In genomic region chr2:69829243-69830044, GRCh38 we compare ENCODE assay signal across 1 cellular context.
TF ChIP-seq lines count a peak whose summit lies in the region.

A gene with protein sequence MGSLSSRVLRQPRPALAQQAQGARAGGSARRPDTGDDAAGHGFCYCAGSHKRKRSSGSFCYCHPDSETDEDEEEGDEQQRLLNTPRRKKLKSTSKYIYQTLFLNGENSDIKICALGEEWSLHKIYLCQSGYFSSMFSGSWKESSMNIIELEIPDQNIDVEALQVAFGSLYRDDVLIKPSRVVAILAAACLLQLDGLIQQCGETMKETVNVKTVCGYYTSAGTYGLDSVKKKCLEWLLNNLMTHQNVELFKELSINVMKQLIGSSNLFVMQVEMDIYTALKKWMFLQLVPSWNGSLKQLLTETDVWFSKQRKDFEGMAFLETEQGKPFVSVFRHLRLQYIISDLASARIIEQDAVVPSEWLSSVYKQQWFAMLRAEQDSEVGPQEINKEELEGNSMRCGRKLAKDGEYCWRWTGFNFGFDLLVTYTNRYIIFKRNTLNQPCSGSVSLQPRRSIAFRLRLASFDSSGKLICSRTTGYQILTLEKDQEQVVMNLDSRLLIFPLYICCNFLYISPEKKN (plus strand): TSS chr2:69829660. CDS start chr2:69829893, 233 bp downstream.

TF ChIP-seq in HepG2, 621 proteins besides CTCF, POLR2A, EP300 and RAD21 (continued from another document and continues in another):
- TF ChIP-seq, protein P1, sequence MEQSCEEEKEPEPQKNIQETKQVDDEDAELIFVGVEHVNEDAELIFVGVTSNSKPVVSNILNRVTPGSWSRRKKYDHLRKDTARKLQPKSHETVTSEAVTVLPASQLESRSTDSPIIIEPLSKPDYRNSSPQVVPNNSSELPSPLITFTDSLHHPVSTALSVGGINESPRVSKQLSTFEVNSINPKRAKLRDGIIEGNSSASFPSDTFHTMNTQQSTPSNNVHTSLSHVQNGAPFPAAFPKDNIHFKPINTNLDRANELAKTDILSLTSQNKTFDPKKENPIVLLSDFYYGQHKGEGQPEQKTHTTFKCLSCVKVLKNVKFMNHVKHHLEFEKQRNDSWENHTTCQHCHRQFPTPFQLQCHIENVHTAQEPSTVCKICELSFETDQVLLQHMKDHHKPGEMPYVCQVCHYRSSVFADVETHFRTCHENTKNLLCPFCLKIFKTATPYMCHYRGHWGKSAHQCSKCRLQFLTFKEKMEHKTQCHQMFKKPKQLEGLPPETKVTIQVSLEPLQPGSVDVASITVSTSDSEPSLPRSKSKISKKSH (CRISPR knock-in tag; IDR thresholded peaks at IDR 0.05; ENCODE audit: borderline replicate concordance), result peak; percentile 55; the same call in 1 of the 2 replicates
- peak; percentile 82; the same call in 1 of the 2 replicates for TF ChIP-seq GPN1 (CRISPR knock-in tag; IDR thresholded peaks at IDR 0.05; ENCODE audit: borderline replicate concordance)
- TF ChIP-seq CREB1 (IDR thresholded peaks at IDR 0.05), result peak; percentile 91
- peak; percentile 90 for TF ChIP-seq CREB1 (CRISPR knock-in tag; IDR thresholded peaks at IDR 0.05)
- TF ChIP-seq, protein P2, sequence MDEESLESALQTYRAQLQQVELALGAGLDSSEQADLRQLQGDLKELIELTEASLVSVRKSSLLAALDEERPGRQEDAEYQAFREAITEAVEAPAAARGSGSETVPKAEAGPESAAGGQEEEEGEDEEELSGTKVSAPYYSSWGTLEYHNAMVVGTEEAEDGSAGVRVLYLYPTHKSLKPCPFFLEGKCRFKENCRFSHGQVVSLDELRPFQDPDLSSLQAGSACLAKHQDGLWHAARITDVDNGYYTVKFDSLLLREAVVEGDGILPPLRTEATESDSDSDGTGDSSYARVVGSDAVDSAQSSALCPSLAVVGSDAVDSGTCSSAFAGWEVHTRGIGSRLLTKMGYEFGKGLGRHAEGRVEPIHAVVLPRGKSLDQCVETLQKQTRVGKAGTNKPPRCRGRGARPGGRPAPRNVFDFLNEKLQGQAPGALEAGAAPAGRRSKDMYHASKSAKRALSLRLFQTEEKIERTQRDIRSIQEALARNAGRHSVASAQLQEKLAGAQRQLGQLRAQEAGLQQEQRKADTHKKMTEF (CRISPR knock-in tag; IDR thresholded peaks at IDR 0.05), result peak; percentile 97
- TF ChIP-seq RFX3 (CRISPR knock-in tag; IDR thresholded peaks at IDR 0.05), result no peak; the same call in 1 of the 2 replicates
- TF ChIP-seq ZNF253 (CRISPR knock-in tag; IDR thresholded peaks at IDR 0.05; ENCODE audit: borderline replicate concordance), result peak; percentile 92
- no peak for TF ChIP-seq RBM39 (IDR thresholded peaks at IDR 0.05; ENCODE audit: low read depth, low read length, poor library complexity, severe bottlenecking)
- TF ChIP-seq ZMYM3 (CRISPR knock-in tag; IDR thresholded peaks at IDR 0.05), result no peak; the same call in 1 of the 2 replicates
- TF ChIP-seq MEIS2 (CRISPR knock-in tag; IDR thresholded peaks at IDR 0.05), result no peak; the same call in none of the 2 replicates
- TF ChIP-seq SOX5 (CRISPR knock-in tag; IDR thresholded peaks at IDR 0.05; ENCODE audit: borderline replicate concordance), result peak; percentile 81
- peak; percentile 25; the same call in 1 of the 2 replicates for TF ChIP-seq GZF1 (CRISPR knock-in tag; IDR thresholded peaks at IDR 0.05)
- TF ChIP-seq, protein P3, sequence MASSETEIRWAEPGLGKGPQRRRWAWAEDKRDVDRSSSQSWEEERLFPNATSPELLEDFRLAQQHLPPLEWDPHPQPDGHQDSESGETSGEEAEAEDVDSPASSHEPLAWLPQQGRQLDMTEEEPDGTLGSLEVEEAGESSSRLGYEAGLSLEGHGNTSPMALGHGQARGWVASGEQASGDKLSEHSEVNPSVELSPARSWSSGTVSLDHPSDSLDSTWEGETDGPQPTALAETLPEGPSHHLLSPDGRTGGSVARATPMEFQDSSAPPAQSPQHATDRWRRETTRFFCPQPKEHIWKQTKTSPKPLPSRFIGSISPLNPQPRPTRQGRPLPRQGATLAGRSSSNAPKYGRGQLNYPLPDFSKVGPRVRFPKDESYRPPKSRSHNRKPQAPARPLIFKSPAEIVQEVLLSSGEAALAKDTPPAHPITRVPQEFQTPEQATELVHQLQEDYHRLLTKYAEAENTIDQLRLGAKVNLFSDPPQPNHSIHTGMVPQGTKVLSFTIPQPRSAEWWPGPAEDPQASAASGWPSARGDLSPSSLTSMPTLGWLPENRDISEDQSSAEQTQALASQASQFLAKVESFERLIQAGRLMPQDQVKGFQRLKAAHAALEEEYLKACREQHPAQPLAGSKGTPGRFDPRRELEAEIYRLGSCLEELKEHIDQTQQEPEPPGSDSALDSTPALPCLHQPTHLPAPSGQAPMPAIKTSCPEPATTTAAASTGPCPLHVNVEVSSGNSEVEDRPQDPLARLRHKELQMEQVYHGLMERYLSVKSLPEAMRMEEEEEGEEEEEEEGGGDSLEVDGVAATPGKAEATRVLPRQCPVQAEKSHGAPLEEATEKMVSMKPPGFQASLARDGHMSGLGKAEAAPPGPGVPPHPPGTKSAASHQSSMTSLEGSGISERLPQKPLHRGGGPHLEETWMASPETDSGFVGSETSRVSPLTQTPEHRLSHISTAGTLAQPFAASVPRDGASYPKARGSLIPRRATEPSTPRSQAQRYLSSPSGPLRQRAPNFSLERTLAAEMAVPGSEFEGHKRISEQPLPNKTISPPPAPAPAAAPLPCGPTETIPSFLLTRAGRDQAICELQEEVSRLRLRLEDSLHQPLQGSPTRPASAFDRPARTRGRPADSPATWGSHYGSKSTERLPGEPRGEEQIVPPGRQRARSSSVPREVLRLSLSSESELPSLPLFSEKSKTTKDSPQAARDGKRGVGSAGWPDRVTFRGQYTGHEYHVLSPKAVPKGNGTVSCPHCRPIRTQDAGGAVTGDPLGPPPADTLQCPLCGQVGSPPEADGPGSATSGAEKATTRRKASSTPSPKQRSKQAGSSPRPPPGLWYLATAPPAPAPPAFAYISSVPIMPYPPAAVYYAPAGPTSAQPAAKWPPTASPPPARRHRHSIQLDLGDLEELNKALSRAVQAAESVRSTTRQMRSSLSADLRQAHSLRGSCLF (CRISPR knock-in tag; IDR thresholded peaks at IDR 0.05; ENCODE audit: borderline replicate concordance), result no peak
- TF ChIP-seq ZNF770 (CRISPR knock-in tag; IDR thresholded peaks at IDR 0.05), result peak; percentile 72; the same call in 1 of the 2 replicates
- TF ChIP-seq ZNF740 (CRISPR knock-in tag; IDR thresholded peaks at IDR 0.05), result no peak
- TF ChIP-seq AHDC1 (CRISPR knock-in tag; IDR thresholded peaks at IDR 0.05; ENCODE audit: borderline replicate concordance), result 0 out of 2 replicates have a peak, but pooled peaks have one; percentile 60
- TF ChIP-seq MBD4 (IDR thresholded peaks at IDR 0.05; ENCODE audit: borderline replicate concordance, low read length), result no peak
- no peak for TF ChIP-seq ZNF260 (CRISPR knock-in tag; IDR thresholded peaks at IDR 0.05; ENCODE audit: borderline replicate concordance, low read depth)
- TF ChIP-seq, protein P4, sequence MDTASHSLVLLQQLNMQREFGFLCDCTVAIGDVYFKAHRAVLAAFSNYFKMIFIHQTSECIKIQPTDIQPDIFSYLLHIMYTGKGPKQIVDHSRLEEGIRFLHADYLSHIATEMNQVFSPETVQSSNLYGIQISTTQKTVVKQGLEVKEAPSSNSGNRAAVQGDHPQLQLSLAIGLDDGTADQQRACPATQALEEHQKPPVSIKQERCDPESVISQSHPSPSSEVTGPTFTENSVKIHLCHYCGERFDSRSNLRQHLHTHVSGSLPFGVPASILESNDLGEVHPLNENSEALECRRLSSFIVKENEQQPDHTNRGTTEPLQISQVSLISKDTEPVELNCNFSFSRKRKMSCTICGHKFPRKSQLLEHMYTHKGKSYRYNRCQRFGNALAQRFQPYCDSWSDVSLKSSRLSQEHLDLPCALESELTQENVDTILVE (CRISPR knock-in tag; IDR thresholded peaks at IDR 0.05), result peak; percentile 91
- TF ChIP-seq ZNF720 (CRISPR knock-in tag; IDR thresholded peaks at IDR 0.05), result 0 out of 2 replicates have a peak, but pooled peaks have one; percentile 17
- no peak for TF ChIP-seq NR2F1 (CRISPR knock-in tag; IDR thresholded peaks at IDR 0.05)
- no peak; the same call in 1 of the 2 replicates for TF ChIP-seq ZFP1 (CRISPR knock-in tag; IDR thresholded peaks at IDR 0.05)
- TF ChIP-seq MZF1 (CRISPR knock-in tag; IDR thresholded peaks at IDR 0.05; ENCODE audit: borderline replicate concordance), result peak; percentile 89
- peak; percentile 97 for TF ChIP-seq HOXA9 (CRISPR knock-in tag; IDR thresholded peaks at IDR 0.05; ENCODE audit: borderline replicate concordance)
- peak; percentile 98 for TF ChIP-seq ZMYM4 (CRISPR knock-in tag; IDR thresholded peaks at IDR 0.05)
- TF ChIP-seq ZBTB26 (CRISPR knock-in tag; IDR thresholded peaks at IDR 0.05; ENCODE audit: borderline replicate concordance), result no peak; the same call in none of the 2 replicates
- TF ChIP-seq GABPB1 (CRISPR knock-in tag; IDR thresholded peaks at IDR 0.05), result peak; percentile 100
- TF ChIP-seq ZNF691 (CRISPR knock-in tag; IDR thresholded peaks at IDR 0.05; ENCODE audit: borderline replicate concordance, low read depth), result no peak; the same call in none of the 2 replicates
- TF ChIP-seq WIZ (CRISPR knock-in tag; IDR thresholded peaks at IDR 0.05), result peak; percentile 31; the same call in 1 of the 2 replicates
- peak; percentile 89 for TF ChIP-seq PHF21A (CRISPR knock-in tag; IDR thresholded peaks at IDR 0.05)
- peak; percentile 96 for TF ChIP-seq ZNF772 (CRISPR knock-in tag; IDR thresholded peaks at IDR 0.05)
- peak; percentile 74 for TF ChIP-seq AGO2 (optimal IDR thresholded peaks at IDR 0.05; ENCODE audit: low read depth, low read length)
- TF ChIP-seq BRD4 (CRISPR knock-in tag; IDR thresholded peaks at IDR 0.05), result peak; percentile 88
- TF ChIP-seq MTF1 (CRISPR knock-in tag; IDR thresholded peaks at IDR 0.05), result no peak
- no peak for TF ChIP-seq SRF (IDR thresholded peaks at IDR 0.05; ENCODE audit: low read depth, low read length)
- peak; percentile 84; the same call in 1 of the 2 replicates for TF ChIP-seq ZFP41 (CRISPR knock-in tag; IDR thresholded peaks at IDR 0.05; ENCODE audit: borderline replicate concordance)
- TF ChIP-seq RFXAP (CRISPR knock-in tag; IDR thresholded peaks at IDR 0.05; ENCODE audit: borderline replicate concordance), result peak; percentile 90
- TF ChIP-seq KAT2B (IDR thresholded peaks at IDR 0.05; ENCODE audit: borderline replicate concordance, low read depth, low read length), result no peak
